In the genomic region with DNA sequence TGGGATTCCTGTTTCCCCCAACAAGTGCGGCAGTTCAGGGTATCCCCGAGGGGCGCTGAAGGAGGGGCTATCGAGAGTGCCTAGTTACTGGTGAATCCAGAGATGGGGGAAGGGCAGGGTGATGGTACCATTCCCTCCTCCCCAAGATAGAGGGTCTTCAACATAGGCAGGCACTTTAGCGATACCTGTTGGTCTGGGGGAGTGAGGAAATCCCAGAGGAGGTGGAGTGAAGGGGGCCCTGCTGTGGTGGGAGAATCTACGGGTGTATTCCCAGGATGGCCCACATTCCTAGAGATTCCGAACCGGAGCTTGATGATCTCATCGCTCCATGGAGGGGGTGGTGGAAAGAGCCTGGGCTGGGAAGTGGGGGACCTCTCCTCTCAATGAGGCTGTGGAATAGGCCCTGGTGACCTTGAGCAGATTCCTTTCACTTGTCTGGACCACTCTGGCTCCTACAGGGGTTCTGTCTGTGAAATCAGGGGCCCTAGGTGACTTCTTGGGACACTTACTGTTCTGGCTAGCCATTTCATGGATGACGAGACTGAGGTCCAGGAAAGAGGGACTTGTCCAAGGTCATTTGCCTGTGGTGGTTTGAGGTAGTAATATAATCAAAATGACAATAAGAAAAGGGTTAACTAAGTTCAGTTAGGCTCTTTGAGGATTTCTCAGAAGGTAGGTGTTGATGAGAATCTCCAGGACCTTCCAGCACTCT, we compare ENCODE assay signal across 9 cellular contexts. TPM values are rescaled to one million over a fixed set of nuclear protein-coding genes. Genes with fewer than 3 reads are reported as not detected.
A peak's percentile ranks its signal among the peaks of the same experiment; 100 is the strongest.
DNase-seq lines count a peak whose midpoint lies in the region; ATAC-seq and TF ChIP-seq lines count a peak whose summit lies in the region.
"Had no signal": no experiment of that assay in that cellular context is flagged by ENCODE, and none has a peak within 500 bp of the region (broad histone marks: within the 10 kb centered on the region; RNA-seq: fewer than 3 reads in every experiment).

No MANE protein-coding gene starts in this region.

- CTCF ChIA-PET in activated naive CD4-positive, alpha-beta T cell treated with anti-CD3 and anti-CD28 coated beads, Interleukin-2, amount 10 ng/mL, durations not matched to agents 7 days and 5 days (lab: Charles Lee): interaction anchor here (1.6 kb wide), 1 partner anchor 43 kb away, joined by 6 read pairs; no protein-coding TSS in a partner anchor

- peak overlapping the region; percentile 2 for H3K4me3 ChIP-seq in endocrine pancreas (ENCODE audit: control insufficient read depth, insufficient read depth, low read length)
- no peak overlapping the region for H3K4me3 ChIP-seq in mucosa of stomach (ENCODE audit: low read length)
- H3K4me3 ChIP-seq in upper lobe of right lung: peak overlapping the region; percentile 62
- no peak overlapping the region for H3K4me3 ChIP-seq in aorta (ENCODE audit: low read length in 2 of 2)
- H3K4me3 ChIP-seq: A549 had no signal

- H3K9me3 ChIP-seq in endocrine pancreas (ENCODE audit: control insufficient read depth, low read length) (no peaks in the 10 kb centered on the region), mucosa of stomach (ENCODE audit: control insufficient read depth, low read length) (no peaks in the 10 kb centered on the region), upper lobe of right lung (no peaks in the 10 kb centered on the region), aorta (ENCODE audit: control insufficient read depth, low read length) (no peaks in the 10 kb centered on the region)
- H3K9me3 ChIP-seq: A549 had no signal

- H3K27ac ChIP-seq in upper lobe of right lung (peak overlapping the region; percentile 51), aorta (ENCODE audit: low read depth in 1 of 2, low read length in 2 of 2) (peak overlapping the region in 1 of 2 donors; percentile 21)

- no peak for TF ChIP-seq CTCF in upper lobe of right lung (IDR thresholded peaks at IDR 0.05)

- no peak overlapping the region for H3K4me3 Mint-ChIP-seq in activated naive CD4-positive, alpha-beta T cell treated with anti-CD3 and anti-CD28 coated beads, Interleukin-2, amount 10 ng/mL, durations not matched to agents 7 days and 5 days
- no peak overlapping the region for H3K4me3 Mint-ChIP-seq in activated T-helper 1 cell treated with anti-CD3 and anti-CD28 coated beads, Interleukin-12 subunit alpha, Interleukin-12 subunit beta, Interleukin-2, Interleukin-4 antibody, amounts not matched to agents 30 ng/mL and 10 ng/mL and 1 ng/mL, durations not matched to agents 14 hours and 24 hours and 36 hours

- H3K36me3 ChIP-seq in endocrine pancreas (ENCODE audit: control insufficient read depth, insufficient read depth, low read length) (no peaks in the 10 kb centered on the region), mucosa of stomach (ENCODE audit: control insufficient read depth, insufficient read depth, low read length) (no peaks in the 10 kb centered on the region), upper lobe of right lung (no peaks in the 10 kb centered on the region), aorta (ENCODE audit: control insufficient read depth in 1 of 2, insufficient read depth in 2 of 2, low read length in 1 of 2) (no peaks in the 10 kb centered on the region)

- H3K4me1 Mint-ChIP-seq in activated naive CD4-positive, alpha-beta T cell treated with anti-CD3 and anti-CD28 coated beads, Interleukin-2, amount 10 ng/mL, durations not matched to agents 7 days and 5 days: peaks cover 32% of the 10 kb centered on the region
- H3K4me1 Mint-ChIP-seq in activated T-helper 1 cell treated with anti-CD3 and anti-CD28 coated beads, Interleukin-12 subunit alpha, Interleukin-12 subunit beta, Interleukin-2, Interleukin-4 antibody, amounts not matched to agents 30 ng/mL and 10 ng/mL and 1 ng/mL, durations not matched to agents 14 hours and 24 hours and 36 hours (ENCODE audit: low read depth): peaks cover 18% of the 10 kb centered on the region

- intact Hi-C loops in upper lobe of right lung (cut with DNase I): no loop called here
- intact Hi-C loops in activated T-helper 1 cell treated with anti-CD3 and anti-CD28 coated beads, Interleukin-12 subunit alpha, Interleukin-12 subunit beta, Interleukin-2, Interleukin-4 antibody, amounts not matched to agents 30 ng/mL and 10 ng/mL and 1 ng/mL, durations not matched to agents 14 hours and 24 hours and 36 hours (cut with micrococcal nuclease): no loop called here
- intact Hi-C loops in aorta (cut with DNase I): loop anchor here in 1 of 2 donors (5.0 kb wide), 1 partner anchor 43 kb away; no protein-coding TSS in a partner anchor

- H3K9ac ChIP-seq in endocrine pancreas (ENCODE audit: control insufficient read depth, insufficient read depth, low read length) (peak overlapping the region; percentile 39), mucosa of stomach (ENCODE audit: low read length) (peak overlapping the region; percentile 74)

- no peaks in the 10 kb centered on the region for H3K27me3 ChIP-seq in endocrine pancreas (ENCODE audit: control insufficient read depth, insufficient read depth, low read length)
- H3K27me3 ChIP-seq in mucosa of stomach (ENCODE audit: control insufficient read depth, insufficient read depth, low read length): no peaks in the 10 kb centered on the region
- no peaks in the 10 kb centered on the region for H3K27me3 ChIP-seq in upper lobe of right lung
- no peaks in the 10 kb centered on the region for H3K27me3 ChIP-seq in aorta (ENCODE audit: control insufficient read depth in 1 of 2, insufficient read depth in 2 of 2, low read length in 1 of 2)

- no peaks in the 10 kb centered on the region for H3K4me1 ChIP-seq in endocrine pancreas (ENCODE audit: control insufficient read depth, insufficient read depth, low read length)
- peaks cover 65% of the 10 kb centered on the region for H3K4me1 ChIP-seq in mucosa of stomach (ENCODE audit: control insufficient read depth, insufficient read depth, low read length)
- peaks cover 29% of the 10 kb centered on the region for H3K4me1 ChIP-seq in upper lobe of right lung
- H3K4me1 ChIP-seq in aorta (ENCODE audit: control insufficient read depth in 1 of 2, insufficient read depth in 2 of 2, low read length in 2 of 2): no peaks in the 10 kb centered on the region

- H3K9me3 Mint-ChIP-seq in activated naive CD4-positive, alpha-beta T cell treated with anti-CD3 and anti-CD28 coated beads, Interleukin-2, amount 10 ng/mL, durations not matched to agents 7 days and 5 days: no peaks in the 10 kb centered on the region
- no peaks in the 10 kb centered on the region for H3K9me3 Mint-ChIP-seq in activated T-helper 1 cell treated with anti-CD3 and anti-CD28 coated beads, Interleukin-12 subunit alpha, Interleukin-12 subunit beta, Interleukin-2, Interleukin-4 antibody, amounts not matched to agents 30 ng/mL and 10 ng/mL and 1 ng/mL, durations not matched to agents 14 hours and 24 hours and 36 hours

- no peak for ATAC-seq in upper lobe of right lung
- ATAC-seq in GM21825 (IDR thresholded peaks at IDR 0.05; ENCODE audit: unreplicated experiment): no peak
- no peak for ATAC-seq in aorta (ENCODE audit: low FRiP score)
- ATAC-seq: A549 had no signal

- H3K36me3 Mint-ChIP-seq in activated naive CD4-positive, alpha-beta T cell treated with anti-CD3 and anti-CD28 coated beads, Interleukin-2, amount 10 ng/mL, durations not matched to agents 7 days and 5 days: no peaks in the 10 kb centered on the region
- H3K36me3 Mint-ChIP-seq in activated T-helper 1 cell treated with anti-CD3 and anti-CD28 coated beads, Interleukin-12 subunit alpha, Interleukin-12 subunit beta, Interleukin-2, Interleukin-4 antibody, amounts not matched to agents 30 ng/mL and 10 ng/mL and 1 ng/mL, durations not matched to agents 14 hours and 24 hours and 36 hours (ENCODE audit: low read depth): peaks cover 2% of the 10 kb centered on the region

- H3K27me3 Mint-ChIP-seq in activated naive CD4-positive, alpha-beta T cell treated with anti-CD3 and anti-CD28 coated beads, Interleukin-2, amount 10 ng/mL, durations not matched to agents 7 days and 5 days: peaks cover 67% of the 10 kb centered on the region
- peaks cover 43% of the 10 kb centered on the region for H3K27me3 Mint-ChIP-seq in activated T-helper 1 cell treated with anti-CD3 and anti-CD28 coated beads, Interleukin-12 subunit alpha, Interleukin-12 subunit beta, Interleukin-2, Interleukin-4 antibody, amounts not matched to agents 30 ng/mL and 10 ng/mL and 1 ng/mL, durations not matched to agents 14 hours and 24 hours and 36 hours (ENCODE audit: insufficient read depth)

- 33 to 44% methylated on average over 10 of the region's 10 CpGs for WGBS in aorta, 2 donors

- no peak for DNase-seq in activated naive CD4-positive, alpha-beta T cell treated with anti-CD3 and anti-CD28 coated beads, Interleukin-2, amount 10 ng/mL, durations not matched to agents 7 days and 5 days
- no peak for DNase-seq in activated naive CD4-positive, alpha-beta T cell treated with anti-CD3 and anti-CD28 coated beads, Interleukin-2, amount 50 U/mL, for 16 hours
- no peak for DNase-seq in upper lobe of right lung
- DNase-seq in activated T-helper 1 cell treated with anti-CD3 and anti-CD28 coated beads, Interleukin-12 subunit alpha, Interleukin-12 subunit beta, Interleukin-2, Interleukin-4 antibody, amounts not matched to agents 30 ng/mL and 10 ng/mL and 1 ng/mL, durations not matched to agents 14 hours and 24 hours and 36 hours (ENCODE audit: low spot score): no peak
- DNase-seq in aorta: no peak

- H3K27ac Mint-ChIP-seq in activated naive CD4-positive, alpha-beta T cell treated with anti-CD3 and anti-CD28 coated beads, Interleukin-2, amount 10 ng/mL, durations not matched to agents 7 days and 5 days: peak overlapping the region; percentile 26
- no peak overlapping the region for H3K27ac Mint-ChIP-seq in activated T-helper 1 cell treated with anti-CD3 and anti-CD28 coated beads, Interleukin-12 subunit alpha, Interleukin-12 subunit beta, Interleukin-2, Interleukin-4 antibody, amounts not matched to agents 30 ng/mL and 10 ng/mL and 1 ng/mL, durations not matched to agents 14 hours and 24 hours and 36 hours

RNA-seq across cellular contexts. Expression of a gene that starts 52.7 kb away (rescaled TPM):
- total RNA-seq in upper lobe of right lung (16.9 TPM), aorta (10 to 100 TPM; 37.5 to 89.8 TPM)
- 0.05 TPM in 1 of 2 replicates, not detected in the other for total RNA-seq in activated T-helper 1 cell treated with anti-CD3 and anti-CD28 coated beads, Interleukin-12 subunit alpha, Interleukin-12 subunit beta, Interleukin-2, Interleukin-4 antibody, amounts not matched to agents 30 ng/mL and 10 ng/mL and 1 ng/mL, durations not matched to agents 14 hours and 24 hours and 36 hours
- polyA plus RNA-seq in aorta: 10 to 100 TPM; 11.4 to 36.8 TPM

Comparison
In these comparisons a context has a peak if more than half of its experiments do, and no peak if none do; other contexts are left out.
1. H3K4me3 ChIP-seq: peak in endocrine pancreas (single experiment) and upper lobe of right lung (single experiment); none in mucosa of stomach (single experiment) and aorta (0 of 2).
2. RNA of a gene that starts 52.7 kb away (total RNA-seq): 37.5 to 89.8 TPM in aorta and 16.9 TPM in upper lobe of right lung (single experiment); 0.05 TPM in activated T-helper 1 cell treated with anti-CD3 and anti-CD28 coated beads, Interleukin-12 subunit alpha, Interleukin-12 subunit beta, Interleukin-2, Interleukin-4 antibody, amounts not matched to agents 30 ng/mL and 10 ng/mL and 1 ng/mL, durations not matched to agents 14 hours and 24 hours and 36 hours; every median in the first group is over 10 times any median in the second.